ENCODE assay signal across 1 cellular context in the genomic region with DNA sequence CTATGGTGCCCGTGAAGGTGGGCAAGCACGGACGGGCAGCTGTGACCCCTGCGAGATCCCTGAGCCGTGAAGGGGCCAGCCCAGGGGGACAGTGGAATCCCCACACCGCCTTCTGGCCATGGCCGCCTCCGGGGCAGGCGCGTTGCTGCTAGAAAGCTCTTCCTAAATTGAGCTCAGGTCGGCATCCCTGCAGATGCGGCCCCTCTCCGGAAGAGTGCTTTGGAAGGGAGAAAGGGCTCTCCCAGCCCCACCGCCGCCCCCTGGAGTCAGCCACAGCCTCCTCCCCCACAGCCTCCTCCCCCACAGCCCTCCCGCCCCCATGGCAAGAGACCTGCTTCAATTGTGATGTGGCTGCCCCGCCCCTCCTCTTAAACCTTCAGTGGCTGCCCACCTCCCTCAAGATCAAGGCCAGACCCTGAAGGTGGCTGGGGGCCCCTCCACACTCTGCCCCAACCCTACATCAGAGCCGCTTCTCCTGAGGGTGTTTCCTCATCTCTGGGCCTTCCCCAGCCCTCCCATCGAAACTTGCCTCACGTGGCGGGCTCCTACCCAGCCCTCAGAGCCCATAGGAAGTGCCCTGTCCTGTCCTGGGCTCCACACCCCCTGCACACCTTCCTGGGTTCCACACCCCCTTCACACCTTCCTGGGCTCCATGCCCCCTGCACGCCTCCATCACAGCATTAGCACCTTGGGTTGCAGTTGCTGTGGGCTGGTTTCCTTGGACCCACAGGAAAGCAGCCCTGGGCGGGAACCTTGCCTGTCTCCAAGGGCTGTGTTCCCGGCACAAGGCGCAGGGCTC.
TF ChIP-seq lines count a peak whose summit lies in the region.

No MANE protein-coding gene starts in this region.

TF ChIP-seq in K562, 482 proteins besides CTCF, POLR2A, EP300 and RAD21 (continued from another document):
- TF ChIP-seq KDM5B (IDR thresholded peaks at IDR 0.05; ENCODE audit: insufficient replicate concordance, low read depth, low read length) (peak; percentile 20), PML (IDR thresholded peaks at IDR 0.05; ENCODE audit: low read length) (no peak), E2F4 (CRISPR knock-in tag; IDR thresholded peaks at IDR 0.05; ENCODE audit: low read depth) (no peak), MCM2 (IDR thresholded peaks at IDR 0.05; ENCODE audit: low read depth) (no peak), MED1 (CRISPR knock-in tag; IDR thresholded peaks at IDR 0.05; ENCODE audit: borderline replicate concordance) (no peak), ZZZ3 (IDR thresholded peaks at IDR 0.05) (no peak), ILF3 (IDR thresholded peaks at IDR 0.05; ENCODE audit: borderline replicate concordance) (no peak), ZEB2 (IDR thresholded peaks at IDR 0.05) (no peak), ZBTB7A (IDR thresholded peaks at IDR 0.05; ENCODE audit: borderline replicate concordance, control insufficient read depth, low read depth, low read length) (peak; percentile 85; the same call in 1 of the 2 replicates), ZNF717 (CRISPR knock-in tag; IDR thresholded peaks at IDR 0.05) (no peak), ZNF311 (CRISPR knock-in tag; IDR thresholded peaks at IDR 0.05) (peak; percentile 72), ZNF609 (CRISPR knock-in tag; IDR thresholded peaks at IDR 0.05; ENCODE audit: borderline replicate concordance) (no peak), CEBPG (CRISPR knock-in tag; IDR thresholded peaks at IDR 0.05) (no peak), CEBPG (tag; conservative IDR thresholded peaks at IDR 0.05 in 1 of 2, IDR thresholded peaks at IDR 0.05 in 1 of 2) (no peak), FOXJ2 (tag; IDR thresholded peaks at IDR 0.05) (no peak), HOMEZ (CRISPR knock-in tag; IDR thresholded peaks at IDR 0.05) (no peak), ZNF584 (CRISPR knock-in tag; IDR thresholded peaks at IDR 0.05; ENCODE audit: low read depth) (no peak), CBFA2T2 (conservative IDR thresholded peaks at IDR 0.05) (no peak), RBM17 (IDR thresholded peaks at IDR 0.05; ENCODE audit: borderline replicate concordance, low read depth, low read length) (no peak), KDM2B (CRISPR knock-in tag; IDR thresholded peaks at IDR 0.05) (no peak), SRSF3 (IDR thresholded peaks at IDR 0.05; ENCODE audit: insufficient read depth, low read length) (no peak)
- TF ChIP-seq, protein P1, sequence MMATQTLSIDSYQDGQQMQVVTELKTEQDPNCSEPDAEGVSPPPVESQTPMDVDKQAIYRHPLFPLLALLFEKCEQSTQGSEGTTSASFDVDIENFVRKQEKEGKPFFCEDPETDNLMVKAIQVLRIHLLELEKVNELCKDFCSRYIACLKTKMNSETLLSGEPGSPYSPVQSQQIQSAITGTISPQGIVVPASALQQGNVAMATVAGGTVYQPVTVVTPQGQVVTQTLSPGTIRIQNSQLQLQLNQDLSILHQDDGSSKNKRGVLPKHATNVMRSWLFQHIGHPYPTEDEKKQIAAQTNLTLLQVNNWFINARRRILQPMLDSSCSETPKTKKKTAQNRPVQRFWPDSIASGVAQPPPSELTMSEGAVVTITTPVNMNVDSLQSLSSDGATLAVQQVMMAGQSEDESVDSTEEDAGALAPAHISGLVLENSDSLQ (IDR thresholded peaks at IDR 0.05): no peak
